In genomic region chr19:6048348-6048747, GRCh38 we compare ENCODE assay signal across 13 cellular contexts.
DNase-seq lines count a peak whose midpoint lies in the region; ATAC-seq, FAIRE-seq and TF ChIP-seq lines count a peak whose summit lies in the region.
"Had no signal": no experiment of that assay in that cellular context is flagged by ENCODE, and none has a peak within 500 bp of the region (broad histone marks: within the 10 kb centered on the region; RNA-seq: fewer than 3 reads in every experiment).

No MANE protein-coding gene starts in this region.

- H3K4me1 ChIP-seq in GM23338 (ENCODE audit: insufficient read depth) = peaks cover 3% of the 10 kb centered on the region
- H3K4me1 ChIP-seq in PC-3 (ENCODE audit: insufficient read depth, low read length) = peaks cover 9% of the 10 kb centered on the region
- H3K4me1 ChIP-seq in kidney (ENCODE audit: control insufficient read depth in 1 of 2, insufficient read depth in 1 of 2, low read depth in 1 of 2, low read length in 2 of 2) = no peaks in the 10 kb centered on the region
- H3K4me1 ChIP-seq in smooth muscle cell (ENCODE audit: low read depth) = no peaks in the 10 kb centered on the region
- H3K4me1 ChIP-seq: breast epithelium, uterus had no signal

- peak overlapping the region; percentile 32; the same call in 1 of the 3 replicates for H3K4me3 Mint-ChIP-seq in GM23338
- H3K4me3 Mint-ChIP-seq: activated B cell treated with CpG ODN at 0.5 μM for 24 hours had no signal

- H3K9ac ChIP-seq in PC-3 (ENCODE audit: low read length) = 0 out of 2 replicates have a peak overlapping the region, but pooled peaks have one; percentile 2
- H3K9ac ChIP-seq in kidney (ENCODE audit: low read length in 2 of 2) = no peak overlapping the region
- H3K9ac ChIP-seq in smooth muscle cell (ENCODE audit: low read depth) = no peak overlapping the region

- H3K27ac ChIP-seq in GM23338 (ENCODE audit: low read depth) (no peak overlapping the region), PC-3 (ENCODE audit: low read length) (no peak overlapping the region), kidney (ENCODE audit: low read depth in 2 of 2, low read length in 2 of 2) (no peak overlapping the region), smooth muscle cell (ENCODE audit: low read depth) (no peak overlapping the region), substantia nigra (ENCODE audit: low read depth, low read length, poor library complexity, severe bottlenecking) (no peak overlapping the region)
- H3K27ac ChIP-seq: breast epithelium, C4-2B, HL-60 had no signal

- H3F3A ChIP-seq in GM23338 (replicated peaks; ENCODE audit: low read depth) = no peaks in the 10 kb centered on the region
- H3F3A ChIP-seq in PC-3 (ENCODE audit: low read length, unreplicated experiment) = no peaks in the 10 kb centered on the region
- no peaks in the 10 kb centered on the region for H3F3A ChIP-seq in smooth muscle cell (ENCODE audit: low read depth)

- H4K20me1 ChIP-seq in GM23338 (replicated peaks; ENCODE audit: insufficient read depth) (no peaks in the 10 kb centered on the region), PC-3 (ENCODE audit: low read length) (no peaks in the 10 kb centered on the region), smooth muscle cell (ENCODE audit: low read depth) (no peaks in the 10 kb centered on the region)

- TF ChIP-seq CTCF in GM23338 (conservative IDR thresholded peaks at IDR 0.05; ENCODE audit: low read depth in 2 of 2) = no peak
- no peak for TF ChIP-seq CTCF in PC-3 (conservative IDR thresholded peaks at IDR 0.05; ENCODE audit: low read depth, low read length)
- TF ChIP-seq CTCF in kidney (IDR thresholded peaks at IDR 0.05; ENCODE audit: borderline replicate concordance, extremely low read depth, insufficient read depth) = no peak
- TF ChIP-seq CTCF in smooth muscle cell (IDR thresholded peaks at IDR 0.05; ENCODE audit: borderline replicate concordance, insufficient read depth, poor library complexity, severe bottlenecking) = no peak

- H3K4me3 ChIP-seq in GM23338 = no peak overlapping the region
- peak overlapping the region; percentile 33 for H3K4me3 ChIP-seq in PC-3 (ENCODE audit: low read length)
- no peak overlapping the region for H3K4me3 ChIP-seq in kidney (ENCODE audit: low read length in 2 of 2)
- no peak overlapping the region for H3K4me3 ChIP-seq in smooth muscle cell
- H3K4me3 ChIP-seq: breast epithelium, uterus had no signal

- 31% methylated on average over 9 of the region's 9 CpGs for WGBS in smooth muscle cell (ENCODE audit: low lambda C conversion rate)

- no peaks in the 10 kb centered on the region for H3K79me2 ChIP-seq in GM23338 (replicated peaks; ENCODE audit: insufficient read depth)
- H3K79me2 ChIP-seq in PC-3 (ENCODE audit: low read length) = no peaks in the 10 kb centered on the region
- H3K79me2 ChIP-seq in smooth muscle cell (ENCODE audit: low read depth) = no peaks in the 10 kb centered on the region

- peaks cover 15% of the 10 kb centered on the region for H3K4me1 Mint-ChIP-seq in GM23338

- POLR2A ChIA-PET in PC-3 (lab: Charles Lee; ENCODE audit: unreplicated experiment) = no interaction called here

- H3K9me3 ChIP-seq in PC-3 (ENCODE audit: low read length) (no peaks in the 10 kb centered on the region), kidney (ENCODE audit: control insufficient read depth in 1 of 2, low read length in 2 of 2) (no peaks in the 10 kb centered on the region), smooth muscle cell (replicated peaks; ENCODE audit: low read depth) (no peaks in the 10 kb centered on the region)
- H3K9me3 ChIP-seq: breast epithelium, uterus had no signal

- no peaks in the 10 kb centered on the region for H3K36me3 Mint-ChIP-seq in GM23338 (ENCODE audit: low read depth)
- H3K36me3 Mint-ChIP-seq: activated naive CD4-positive, alpha-beta T cell treated with anti-CD3 and anti-CD28 coated beads, Interleukin-2, amount 50 U/mL, for 72 hours had no signal

- no peak for FAIRE-seq in kidney (lab: Jason Lieb, UNC)

- H3K27ac Mint-ChIP-seq in GM23338 = no peak overlapping the region
- H3K27ac Mint-ChIP-seq: activated B cell treated with CpG ODN at 0.5 μM for 24 hours; activated naive CD4-positive, alpha-beta T cell treated with anti-CD3 and anti-CD28 coated beads, Interleukin-2, amount 50 U/mL, for 72 hours had no signal

- no peaks in the 10 kb centered on the region for H3K36me3 ChIP-seq in GM23338 (ENCODE audit: insufficient read depth)
- H3K36me3 ChIP-seq in PC-3 (ENCODE audit: low read depth, low read length) = no peaks in the 10 kb centered on the region
- H3K36me3 ChIP-seq in kidney (ENCODE audit: control insufficient read depth in 1 of 2, insufficient read depth in 2 of 2, low read length in 2 of 2) = no peaks in the 10 kb centered on the region
- H3K36me3 ChIP-seq in smooth muscle cell (ENCODE audit: low read depth) = no peaks in the 10 kb centered on the region
- H3K36me3 ChIP-seq: breast epithelium, uterus had no signal

- H3K27me3 ChIP-seq in GM23338 (ENCODE audit: insufficient read depth) = no peaks in the 10 kb centered on the region
- no peaks in the 10 kb centered on the region for H3K27me3 ChIP-seq in PC-3 (ENCODE audit: low read length)
- H3K27me3 ChIP-seq in smooth muscle cell (ENCODE audit: low read depth) = peaks cover 4% of the 10 kb centered on the region
- H3K27me3 ChIP-seq: breast epithelium, uterus had no signal

- H2AFZ ChIP-seq in GM23338 (no peak overlapping the region), PC-3 (ENCODE audit: low read length) (peak overlapping the region; percentile 54), smooth muscle cell (ENCODE audit: low read depth) (no peak overlapping the region)

- H3K9me3 Mint-ChIP-seq in GM23338 = no peaks in the 10 kb centered on the region
- H3K9me3 Mint-ChIP-seq: activated B cell treated with CpG ODN at 0.5 μM for 24 hours; activated naive CD4-positive, alpha-beta T cell treated with anti-CD3 and anti-CD28 coated beads, Interleukin-2, amount 50 U/mL, for 72 hours had no signal

- intact Hi-C loops in PC-3 (cut with micrococcal nuclease) (loop anchor here (1.0 to 2.0 kb wide), 5 partner anchors 38 to 584 kb away; no protein-coding TSS in a partner anchor), kidney (cut with DNase I) (loop anchor here (5.0 kb wide), 1 partner anchor 79 kb away; no protein-coding TSS in a partner anchor)

- no TSS peak for BruUV-seq in PC-3 (replicated peaks; lab: Mats Ljungman, UMichigan)

- ATAC-seq in GM23338 = peak; percentile 26
- peak; percentile 52 for ATAC-seq in PC-3
- ATAC-seq in GM18907 (IDR thresholded peaks at IDR 0.05; ENCODE audit: unreplicated experiment) = no peak

- DNase-seq in GM23338 (ENCODE audit: low spot score) (no peak), PC-3 (no peak), kidney (peak; percentile 46), smooth muscle cell (lab: John Stamatoyannopoulos, UW; ENCODE audit: unreplicated experiment) (no peak), cortex of kidney (lab: John Stamatoyannopoulos, UW) (no peak), substantia nigra (lab: John Stamatoyannopoulos, UW) (no peak)

- H3K9me2 ChIP-seq in GM23338 (ENCODE audit: insufficient read depth) = 0 out of 2 replicates have a peak, but pooled peaks cover 3% of the 10 kb centered on the region
- H3K9me2 ChIP-seq in PC-3 (replicated peaks; ENCODE audit: low read length) = no peaks in the 10 kb centered on the region

- no peaks in the 10 kb centered on the region for H3K27me3 Mint-ChIP-seq in GM23338 (ENCODE audit: insufficient read depth, low read depth, poor library complexity)
- H3K27me3 Mint-ChIP-seq: activated B cell treated with CpG ODN at 0.5 μM for 24 hours had no signal

- CTCF ChIA-PET in PC-3 (lab: Charles Lee) = interaction anchor here (0.6 to 2.3 kb wide), 9 partner anchors 30 to 377 kb away, joined by 3 to 36 read pairs (median 4); partner anchors contain the start of gene KHSRP

- H3K4me2 ChIP-seq in GM23338 (no peak overlapping the region), PC-3 (ENCODE audit: low read length) (peak overlapping the region; percentile 74), smooth muscle cell (peak overlapping the region; percentile 68)

TF ChIP-seq in GM23338, 12 proteins besides CTCF, POLR2A, EP300 and RAD21 (continues in another document):
- TF ChIP-seq EZH2phosphoT487 (IDR thresholded peaks at IDR 0.05; ENCODE audit: unreplicated experiment) (no peak), CREB1 (CRISPR knock-in tag; IDR thresholded peaks at IDR 0.05; ENCODE audit: low read depth) (no peak), ZNF114 (CRISPR knock-in tag; IDR thresholded peaks at IDR 0.05) (no peak), STAT1 (IDR thresholded peaks at IDR 0.05; ENCODE audit: unreplicated experiment) (no peak), NANOG (IDR thresholded peaks at IDR 0.05; ENCODE audit: borderline replicate concordance) (no peak)
